16 cellular contexts compared by ENCODE assay signal in the genomic region with DNA sequence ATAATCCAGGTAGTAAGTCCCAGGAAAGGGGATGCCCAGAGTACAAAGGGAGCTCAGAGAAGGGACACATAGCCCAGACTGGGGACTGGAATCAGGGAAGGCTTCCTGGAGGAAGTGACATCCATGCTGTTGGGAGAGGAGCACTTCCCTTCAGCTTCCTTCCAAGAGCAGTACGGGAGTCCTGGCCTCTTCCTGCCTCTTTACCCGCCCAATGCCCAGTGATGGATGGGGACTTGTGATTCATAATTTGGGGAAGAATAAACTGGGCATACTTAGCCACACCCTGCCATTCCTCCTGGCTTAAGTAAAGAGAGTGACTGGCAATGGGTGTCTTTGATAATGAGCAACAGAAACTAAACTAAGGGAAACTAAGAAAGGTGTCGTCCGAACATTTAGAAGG. TPM values are rescaled to one million over a fixed set of nuclear protein-coding genes. Genes with fewer than 3 reads are reported as not detected.
DNase-seq lines count a peak whose midpoint lies in the region; ATAC-seq and TF ChIP-seq lines count a peak whose summit lies in the region.
"Had no signal": no experiment of that assay in that cellular context is flagged by ENCODE, and none has a peak within 500 bp of the region (broad histone marks: within the 10 kb centered on the region; RNA-seq: fewer than 3 reads in every experiment).

No MANE protein-coding gene starts in this region.

- ATAC-seq in Right ventricle myocardium inferior, result no peak
- ATAC-seq in lower lobe of right lung, result no peak
- no peak for ATAC-seq in HG02798 (IDR thresholded peaks at IDR 0.05; ENCODE audit: poor library complexity, unreplicated experiment)
- ATAC-seq in GM21529 (IDR thresholded peaks at IDR 0.05; ENCODE audit: unreplicated experiment), result no peak
- ATAC-seq: activated T-cell treated with anti-CD3 and anti-CD28 coated beads, Interleukin-2, amount 50 U/mL, for 4 hours; left colon had no signal

- no peak overlapping the region for H3K4me3 ChIP-seq in left ventricle myocardium inferior
- H3K4me3 ChIP-seq in brain microvascular endothelial cell (ENCODE audit: low read depth, low read length), result no peak overlapping the region
- H3K4me3 ChIP-seq in lower lobe of right lung, result no peak overlapping the region
- H3K4me3 ChIP-seq in vagina, result no peak overlapping the region

- in situ Hi-C loops in brain microvascular endothelial cell (cut with HindIII; ENCODE audit: low pct_ligation_motif_present, low sequenced_read_pairs), result no loop called here

- H3K27me3 ChIP-seq in left ventricle myocardium inferior (ENCODE audit: low read depth), result no peaks in the 10 kb centered on the region
- no peaks in the 10 kb centered on the region for H3K27me3 ChIP-seq in brain microvascular endothelial cell (replicated peaks)
- H3K27me3 ChIP-seq in lower lobe of right lung (ENCODE audit: low read depth), result no peaks in the 10 kb centered on the region
- no peaks in the 10 kb centered on the region for H3K27me3 ChIP-seq in vagina

- no peaks in the 10 kb centered on the region for H3K36me3 ChIP-seq in left ventricle myocardium inferior
- H3K36me3 ChIP-seq in brain microvascular endothelial cell (replicated peaks), result no peaks in the 10 kb centered on the region
- H3K36me3 ChIP-seq in lower lobe of right lung, result no peaks in the 10 kb centered on the region
- H3K36me3 ChIP-seq in vagina, result no peaks in the 10 kb centered on the region

- TF ChIP-seq POLR2A in vagina (IDR thresholded peaks at IDR 0.05), result no peak

- TF ChIP-seq CTCF in left ventricle myocardium inferior (IDR thresholded peaks at IDR 0.05; ENCODE audit: borderline replicate concordance) (no peak), brain microvascular endothelial cell (IDR thresholded peaks at IDR 0.05; ENCODE audit: low read depth, low read length, missing control alignments) (no peak), lower lobe of right lung (IDR thresholded peaks at IDR 0.05) (no peak), vagina (IDR thresholded peaks at IDR 0.05) (no peak)

- H3K9me3 ChIP-seq in left ventricle myocardium inferior (replicated peaks), result peaks cover 5% of the 10 kb centered on the region
- no peaks in the 10 kb centered on the region for H3K9me3 ChIP-seq in lower lobe of right lung
- H3K9me3 ChIP-seq in vagina, result no peaks in the 10 kb centered on the region

- intact Hi-C loops in left ventricle myocardium inferior (cut with micrococcal nuclease) (loop anchor here (5.0 kb wide), 2 partner anchors 147 to 327 kb away; no protein-coding TSS in a partner anchor), Right ventricle myocardium inferior (cut with DNase I) (no loop called here), lower lobe of right lung (cut with DNase I) (no loop called here), vagina (cut with DNase I) (loop anchor here (5.0 kb wide), 1 partner anchor 327 kb away; no protein-coding TSS in a partner anchor)

- H3K27ac ChIP-seq in left ventricle myocardium inferior (replicated peaks), result peak overlapping the region; percentile 93
- H3K27ac ChIP-seq in brain microvascular endothelial cell, result peak overlapping the region; percentile 98
- peak overlapping the region; percentile 82 for H3K27ac ChIP-seq in lower lobe of right lung
- peak overlapping the region; percentile 81 for H3K27ac ChIP-seq in vagina

- H3K4me1 ChIP-seq in left ventricle myocardium inferior, result peaks cover 60% of the 10 kb centered on the region
- H3K4me1 ChIP-seq in lower lobe of right lung, result peaks cover 38% of the 10 kb centered on the region
- peaks cover 47% of the 10 kb centered on the region for H3K4me1 ChIP-seq in vagina

- DNase-seq in left ventricle myocardium inferior (no peak), Right ventricle myocardium inferior (ENCODE audit: missing footprints) (no peak), brain microvascular endothelial cell (no peak), lower lobe of right lung (no peak), vagina (ENCODE audit: extremely low spot score in 2 of 2) (peak in 1 of 2 donors; percentile 86), DMS153 (lab: John Stamatoyannopoulos, UW) (no peak)
- DNase-seq: ACHN; activated CD4-positive, alpha-beta T cell treated with anti-CD3 and anti-CD28 coated beads for 48 hours; activated T-cell treated with anti-CD3 and anti-CD28 coated beads, Interleukin-2, amount 50 U/mL, for 4 hours; amniotic stem cell; Kasumi-1; left colon; NCI-H2081 had no signal

RNA-seq across cellular contexts. Expression of a gene that starts 11.5 kb away (rescaled TPM):
- not detected for total RNA-seq in left ventricle myocardium inferior
- not detected for total RNA-seq in Right ventricle myocardium inferior
- total RNA-seq in lower lobe of right lung, result not detected
- total RNA-seq in vagina, result not detected
- total RNA-seq: activated T-cell treated with anti-CD3 and anti-CD28 coated beads, Interleukin-2, amount 50 U/mL, for 4 hours; dermis microvascular lymphatic vessel endothelial cell; left colon had no signal

RNA-seq across cellular contexts. Expression of a gene that starts 47.1 kb away (rescaled TPM):
- total RNA-seq in left ventricle myocardium inferior, result 789 TPM
- total RNA-seq in Right ventricle myocardium inferior, result 817 TPM
- 816 TPM for total RNA-seq in lower lobe of right lung
- total RNA-seq in vagina, result 272 TPM

Comparison
In these comparisons a context has a peak if more than half of its experiments do, and no peak if none do; other contexts are left out.
1. intact Hi-C loops: an anchor here in left ventricle myocardium inferior (5.0 kb wide) and vagina (5.0 kb wide); none called in Right ventricle myocardium inferior and lower lobe of right lung.